In the genomic region with DNA sequence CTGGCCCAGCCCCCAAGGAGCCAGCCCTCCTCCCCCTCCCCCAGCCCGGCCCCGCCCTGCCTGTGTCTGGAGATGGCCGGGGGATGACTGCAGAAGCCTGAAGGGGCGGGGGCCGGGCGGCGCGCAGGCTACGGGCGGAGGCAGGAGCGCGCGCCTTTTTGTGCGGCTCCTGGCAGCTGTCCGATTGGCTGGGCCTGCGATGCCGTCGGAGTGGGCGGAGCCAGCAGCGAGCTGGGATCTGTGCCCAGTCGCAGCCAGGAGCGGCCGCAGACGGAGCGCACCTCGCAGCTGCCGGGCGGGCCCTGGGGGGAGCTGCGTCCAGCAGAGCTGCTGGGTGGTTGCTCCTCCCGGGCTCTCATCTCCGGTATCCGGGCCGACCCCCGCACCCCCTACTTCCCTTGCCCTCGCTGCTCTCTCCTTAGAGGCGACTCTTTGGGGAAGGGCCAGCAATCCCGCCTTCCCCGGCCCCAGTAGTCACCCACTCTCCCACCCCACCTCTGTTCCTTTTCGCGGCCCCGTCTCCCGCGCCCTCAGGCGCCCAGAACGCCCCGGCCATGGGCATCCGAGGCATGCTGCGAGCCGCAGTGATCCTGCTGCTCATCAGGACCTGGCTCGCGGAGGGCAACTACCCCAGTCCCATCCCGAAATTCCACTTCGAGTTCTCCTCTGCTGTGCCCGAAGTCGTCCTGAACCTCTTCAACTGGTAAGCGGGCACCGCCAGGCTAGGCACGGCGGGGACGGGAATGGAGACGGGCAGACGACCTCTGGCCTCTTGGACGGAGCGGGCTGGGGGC, we compare ENCODE assay signal across 8 cellular contexts. TPM values are rescaled to one million over a fixed set of nuclear protein-coding genes. Genes with fewer than 3 reads are reported as not detected.
DNase-seq lines count a peak whose midpoint lies in the region; ATAC-seq, FAIRE-seq and TF ChIP-seq lines count a peak whose summit lies in the region.

Gene GABRQ (plus strand): TSS at position 247 of the 794 bp plus-strand sequence. CDS start 308 bp downstream, at position 555.

- DNase-seq in GM12865 (ENCODE audit: low read depth), result peak; percentile 32
- DNase-seq in NCI-H1930 (lab: John Stamatoyannopoulos, UW), result peak; percentile 3 to 17
- DNase-seq in adrenal gland, result peak in 6 of 7 donors; percentile 28 to 62 (median 40)
- peak in 1 of 2 donors; percentile 59 for DNase-seq in left lung
- DNase-seq in GM19239 (ENCODE audit: insufficient read length, low spot score), result no peak

- H3K9me3 ChIP-seq in adrenal gland (replicated peaks in 1 of 3) (no peaks in the 10 kb centered on the region), left lung (no peaks in the 10 kb centered on the region), gastroesophageal sphincter (no peaks in the 10 kb centered on the region)

- TF ChIP-seq CTCF in GM12865 (IDR thresholded peaks at IDR 0.05; ENCODE audit: insufficient read depth, low read depth, low read length, missing control alignments) (no peak), adrenal gland (IDR thresholded peaks at IDR 0.05) (no peak), left lung (IDR thresholded peaks at IDR 0.05) (no peak), gastroesophageal sphincter (IDR thresholded peaks at IDR 0.05) (no peak)

- intact Hi-C loops in adrenal gland (cut with DNase I), result loop anchor here (5.0 to 10.0 kb wide), 2 partner anchors 883 to 886 kb away; no protein-coding TSS in a partner anchor
- intact Hi-C loops in left lung (cut with DNase I), result loop anchor here in 1 of 2 donors (5.0 kb wide), 1 partner anchor 886 kb away; no protein-coding TSS in a partner anchor

- H3K27me3 ChIP-seq in adrenal gland (peaks cover 34% of the 10 kb centered on the region), left lung (peaks cover 24 to 47% of the 10 kb centered on the region in 2 donors), gastroesophageal sphincter (peaks cover 43% of the 10 kb centered on the region)

- H3K36me3 ChIP-seq in adrenal gland (replicated peaks in 1 of 2) (no peaks in the 10 kb centered on the region), left lung (no peaks in the 10 kb centered on the region), gastroesophageal sphincter (no peaks in the 10 kb centered on the region)

- no peaks in the 10 kb centered on the region for H3K4me1 ChIP-seq in adrenal gland (replicated peaks in 1 of 2)
- no peaks in the 10 kb centered on the region for H3K4me1 ChIP-seq in left lung
- H3K4me1 ChIP-seq in gastroesophageal sphincter, result peaks cover 0 to 6% (median 0%) of the 10 kb centered on the region in 3 donors

- H3K27ac ChIP-seq in adrenal gland (no peak within 1 kb of the TSS), left lung (no peak within 1 kb of the TSS), gastroesophageal sphincter (no peak within 1 kb of the TSS)

- no peak within 1 kb of the TSS for H3K4me3 ChIP-seq in GM12865 (ENCODE audit: low read depth, low read length)
- no peak within 1 kb of the TSS for H3K4me3 ChIP-seq in adrenal gland
- no peak within 1 kb of the TSS for H3K4me3 ChIP-seq in left lung
- H3K4me3 ChIP-seq in gastroesophageal sphincter, result peak within 1 kb of the TSS in 1 of 2 donors; percentile 10

- no peak for TF ChIP-seq EP300 in gastroesophageal sphincter (IDR thresholded peaks at IDR 0.05)

- peak; percentile 73 for ATAC-seq in left lung
- no peak for ATAC-seq in HG02938 (IDR thresholded peaks at IDR 0.05; ENCODE audit: unreplicated experiment)
- no peak for ATAC-seq in GM18909 (IDR thresholded peaks at IDR 0.05; ENCODE audit: poor library complexity, unreplicated experiment)
- ATAC-seq in gastroesophageal sphincter, result no peak

- WGBS in adrenal gland, 4 donors, result 2 to 60% (median 30%) methylated on average over 16 to 64 of the region's 64 CpGs; no CpG with 5 or more reads in 1 of the 4 donors
- WGBS in gastroesophageal sphincter (ENCODE audit: low coverage in 1 of 2), 2 donors, result no CpG with 5 or more reads among the region's 64 CpGs

- TF ChIP-seq POLR2A in adrenal gland (IDR thresholded peaks at IDR 0.05) (no peak), gastroesophageal sphincter (IDR thresholded peaks at IDR 0.05) (no peak)

- no peak for FAIRE-seq in GM19239 (lab: Jason Lieb, UNC)

RNA-seq across cellular contexts. Expression of gene GABRQ, which starts in this region (rescaled TPM):
- total RNA-seq in adrenal gland (1 to 10 TPM in 1 of 8 donors, under 1 TPM in 3, not detected in 4; 0.11 to 3.3 (median 0.67) TPM), left lung (not detected), gastroesophageal sphincter (under 1 TPM in 1 of 4 donors, not detected in 3; 0.07 TPM)
- polyA plus RNA-seq in adrenal gland, result 1 to 10 TPM in 1 of 3 donors, under 1 TPM in 2; 0.57 to 4.1 (median 0.97) TPM

Comparison
In these comparisons a context has a peak if more than half of its experiments do, and no peak if none do; other contexts are left out.
1. Peak in ATAC-seq in left lung; RNA of the gene not detected or under 1 TPM.